ENCODE assay signal across 8 cellular contexts in the genomic region with DNA sequence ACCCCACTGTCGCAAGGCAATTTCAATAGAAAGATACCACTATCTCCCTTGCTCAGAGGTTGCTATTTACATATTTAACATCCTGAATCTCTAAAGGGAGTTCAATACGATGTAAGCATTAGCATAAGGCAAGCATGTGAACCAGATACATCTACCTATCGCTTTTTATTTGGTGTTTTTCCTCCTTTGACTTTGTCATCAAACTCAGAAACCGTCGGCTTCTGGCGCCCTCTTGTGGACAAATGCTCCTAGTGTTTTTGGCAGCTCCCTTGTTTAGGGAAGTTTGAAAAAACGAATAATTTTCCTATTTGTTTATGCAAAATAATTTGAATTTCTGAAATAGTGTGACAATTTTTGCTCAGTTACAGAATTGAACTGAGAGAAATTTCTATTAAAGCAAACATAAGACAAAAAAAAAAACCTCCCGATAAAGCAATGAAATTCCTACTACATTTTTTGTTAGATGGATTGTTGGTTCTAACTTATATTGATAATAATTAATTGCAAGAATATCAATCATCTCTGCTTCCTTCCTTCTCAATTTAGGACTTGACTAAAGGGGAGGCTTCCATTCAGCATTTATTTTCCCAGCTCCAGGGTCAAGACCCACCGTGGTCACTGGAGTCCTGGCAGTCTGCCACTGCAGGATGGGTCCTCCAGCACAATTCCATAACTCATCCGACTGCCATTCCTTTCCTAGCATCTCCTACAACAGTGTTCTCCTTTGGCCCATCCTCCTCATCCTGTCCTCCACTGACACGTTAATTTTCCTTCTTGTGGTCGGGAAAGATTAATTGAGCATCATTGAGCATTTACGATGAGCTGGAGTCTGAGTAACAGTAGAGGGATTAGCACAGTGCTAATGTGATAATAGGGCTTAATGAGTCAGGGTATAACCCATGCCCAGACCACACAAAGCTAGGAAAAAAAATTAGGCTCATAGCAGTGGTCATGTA.
A peak's percentile ranks its signal among the peaks of the same experiment; 100 is the strongest.
DNase-seq lines count a peak whose midpoint lies in the region; ATAC-seq, FAIRE-seq and TF ChIP-seq lines count a peak whose summit lies in the region.

No MANE protein-coding gene starts in this region.

- peaks cover 6% of the 10 kb centered on the region; the same call in 1 of the 2 replicates for H3K9me1 ChIP-seq in IMR-90 (ENCODE audit: insufficient read depth, low read length)

- no peak overlapping the region for H4K91ac ChIP-seq in IMR-90 (ENCODE audit: insufficient read depth, low read depth, low read length)

- no peaks in the 10 kb centered on the region for H3K9me3 ChIP-seq in IMR-90 (ENCODE audit: control insufficient read depth, insufficient read depth, low read length)
- no peaks in the 10 kb centered on the region for H3K9me3 ChIP-seq in neural progenitor cell (ENCODE audit: low read depth)
- no peaks in the 10 kb centered on the region for H3K9me3 ChIP-seq in stomach

- H3K9ac ChIP-seq in IMR-90 (ENCODE audit: low read depth, low read length) (no peak overlapping the region), neural progenitor cell (no peak overlapping the region)

- peak; percentile 73 for TF ChIP-seq RAD21 in IMR-90 (IDR thresholded peaks at IDR 0.05; ENCODE audit: low read length)

- ATAC-seq in GM21360 (IDR thresholded peaks at IDR 0.05; ENCODE audit: unreplicated experiment) (peak; percentile 51), IMR-90 (ENCODE audit: low read depth) (0 out of 2 replicates have a peak, but pooled peaks have one; percentile 30)

- H3K9me3 Mint-ChIP-seq in Calu3 (ENCODE audit: low read depth, unreplicated experiment) (no peaks in the 10 kb centered on the region), neural progenitor cell (no peaks in the 10 kb centered on the region)

- peak overlapping the region; percentile 0 for H2AFZ ChIP-seq in IMR-90 (replicated peaks; ENCODE audit: low read length, poor library complexity)
- no peak overlapping the region for H2AFZ ChIP-seq in neural progenitor cell (replicated peaks)

- BruUV-seq in Calu3 (replicated peaks; lab: Mats Ljungman, UMichigan), result no TSS peak
- no TSS peak for BruUV-seq in IMR-90 (replicated peaks; lab: Mats Ljungman, UMichigan)

- intact Hi-C loops in Calu3 (cut with micrococcal nuclease; ENCODE audit: unreplicated experiment), result loop anchor here (1.0 to 5.0 kb wide), 6 partner anchors 23 to 283 kb away; no protein-coding TSS in a partner anchor
- intact Hi-C loops in IMR-90 (cut with micrococcal nuclease), result loop anchor here (1.0 to 2.0 kb wide), 2 partner anchors 28 to 154 kb away; no protein-coding TSS in a partner anchor
- intact Hi-C loops in stomach (cut with DNase I; ENCODE audit: low total_unique reads), result no loop called here

- no peak overlapping the region for H3K4me3 ChIP-seq in IMR-90 (ENCODE audit: insufficient read depth, low read depth, low read length)
- H3K4me3 ChIP-seq in fibroblast of mammary gland (ENCODE audit: control insufficient read depth, low read depth, low read length), result no peak overlapping the region
- no peak overlapping the region for H3K4me3 ChIP-seq in neural progenitor cell
- no peak overlapping the region for H3K4me3 ChIP-seq in stomach

- H3K27ac ChIP-seq in IMR-90 (ENCODE audit: insufficient read depth, low read length) (no peak overlapping the region), neural progenitor cell (no peak overlapping the region), stomach (no peak overlapping the region)

- H3K4me3 Mint-ChIP-seq in Calu3 (ENCODE audit: low read depth, unreplicated experiment) (no peak overlapping the region), neural progenitor cell (no peak overlapping the region)

- no peaks in the 10 kb centered on the region for H3K36me3 Mint-ChIP-seq in Calu3 (ENCODE audit: insufficient read depth, unreplicated experiment)
- H3K36me3 Mint-ChIP-seq in neural progenitor cell, result no peaks in the 10 kb centered on the region

- no peak overlapping the region for H3K23ac ChIP-seq in IMR-90 (ENCODE audit: low read depth, low read length)

- H4K5ac ChIP-seq in IMR-90 (ENCODE audit: low read depth, low read length), result no peak overlapping the region

- H3K36me3 ChIP-seq in IMR-90 (ENCODE audit: control insufficient read depth, insufficient read depth, low read length), result no peaks in the 10 kb centered on the region
- no peaks in the 10 kb centered on the region for H3K36me3 ChIP-seq in neural progenitor cell
- no peaks in the 10 kb centered on the region for H3K36me3 ChIP-seq in stomach

- in situ Hi-C loops in IMR-90 (cut with MboI; ENCODE audit: low sequenced_read_pairs), result no loop called here

- H3K27me3 ChIP-seq in IMR-90 (ENCODE audit: control insufficient read depth, insufficient read depth, low read length) (no peaks in the 10 kb centered on the region; the same call in 1 of the 2 replicates), neural progenitor cell (no peaks in the 10 kb centered on the region), stomach (no peaks in the 10 kb centered on the region)

- no peak overlapping the region for H3K14ac ChIP-seq in IMR-90 (replicated peaks; ENCODE audit: low read depth, low read length)

- no peaks in the 10 kb centered on the region for H3K27me3 Mint-ChIP-seq in Calu3 (ENCODE audit: unreplicated experiment)
- no peaks in the 10 kb centered on the region for H3K27me3 Mint-ChIP-seq in neural progenitor cell (ENCODE audit: insufficient read depth, low read depth)

- no peak overlapping the region for H2BK5ac ChIP-seq in IMR-90 (ENCODE audit: low read depth, low read length, poor library complexity, severe bottlenecking)

- POLR2A ChIA-PET in IMR-90 (lab: Charles Lee; ENCODE audit: unreplicated experiment), result no interaction called here

- FAIRE-seq in RCC 7860 (lab: Jason Lieb, UNC), result no peak

- H3K4me1 ChIP-seq in IMR-90 (ENCODE audit: control insufficient read depth, insufficient read depth, low read length) (peaks cover 7% of the 10 kb centered on the region), neural progenitor cell (peaks cover under 1% of the 10 kb centered on the region), stomach (peaks cover 0 to 10% (median 5%) of the 10 kb centered on the region in 4 donors)

- H3F3A ChIP-seq in neural progenitor cell (ENCODE audit: low read depth), result no peaks in the 10 kb centered on the region

- H3K79me2 ChIP-seq in neural progenitor cell (ENCODE audit: low read depth), result no peaks in the 10 kb centered on the region

- no peak overlapping the region for H3K56ac ChIP-seq in IMR-90 (ENCODE audit: extremely low read depth, insufficient read depth, low read length)

- H3K4me1 Mint-ChIP-seq in Calu3 (ENCODE audit: low read depth, unreplicated experiment) (peaks cover 18% of the 10 kb centered on the region), neural progenitor cell (peaks cover 3% of the 10 kb centered on the region)

- H2BK15ac ChIP-seq in IMR-90 (ENCODE audit: low read depth, low read length), result no peak overlapping the region

- no peak overlapping the region for H2AK9ac ChIP-seq in IMR-90 (replicated peaks; ENCODE audit: low read depth, low read length, poor library complexity)

- H2AK5ac ChIP-seq in IMR-90 (ENCODE audit: low read depth, low read length), result no peak overlapping the region

- no peak overlapping the region; a peak in 1 of 4 replicates for H4K8ac ChIP-seq in IMR-90 (ENCODE audit: low read depth in 2 of 2, low read length in 2 of 2)

- DNase-seq in Calu3 (peak; percentile 87), IMR-90 (peak; percentile 65), RCC 7860 (ENCODE audit: low spot score) (peak; percentile 16), fibroblast of mammary gland (ENCODE audit: low read depth) (peak; percentile 84), neural progenitor cell (ENCODE audit: low spot score) (peak; percentile 71), stomach (peak; percentile 87)
- peak; percentile 87 to 88 for DNase-seq in activated T-cell treated with anti-CD3 and anti-CD28 coated beads, Interleukin-2, amount 50 U/mL, for 48 hours

- TF ChIP-seq CTCF in Calu3 (IDR thresholded peaks at IDR 0.05; ENCODE audit: unreplicated experiment), result peak; percentile 92
- peak; percentile 85 for TF ChIP-seq CTCF in IMR-90 (conservative IDR thresholded peaks at IDR 0.05; ENCODE audit: low read depth, low read length)
- TF ChIP-seq CTCF in fibroblast of mammary gland (conservative IDR thresholded peaks at IDR 0.05; ENCODE audit: control insufficient read depth, insufficient read depth, low read depth, low read length), result peak; percentile 92
- peak; percentile 99 for TF ChIP-seq CTCF in neural progenitor cell (IDR thresholded peaks at IDR 0.05)
- TF ChIP-seq CTCF in stomach (IDR thresholded peaks at IDR 0.05), result peak in 5 of 7 experiments; percentile 64 to 92 (median 82)

- TF ChIP-seq POLR2A in IMR-90 (IDR thresholded peaks at IDR 0.05; ENCODE audit: low read depth, low read length) (no peak), stomach (IDR thresholded peaks at IDR 0.05) (no peak)

- no CpG with 5 or more reads among the region's 13 CpGs for WGBS in IMR-90 (ENCODE audit: extremely low coverage in 2 of 2, insufficient read length in 1 of 2), 2 experiments
- 22 to 32% (median 28%) methylated on average over 13 of the region's 13 CpGs for WGBS in stomach, 5 donors

- H3K4me2 ChIP-seq in IMR-90 (ENCODE audit: low read depth, low read length), result peak overlapping the region; percentile 74; the same call in 1 of the 2 replicates
- H3K4me2 ChIP-seq in neural progenitor cell, result no peak overlapping the region

- peak overlapping the region; percentile 53; the same call in 1 of the 2 replicates for H3K4ac ChIP-seq in IMR-90 (ENCODE audit: low read depth, low read length)

- no peak for TF ChIP-seq EP300 in stomach (IDR thresholded peaks at IDR 0.05)

- H2BK20ac ChIP-seq in IMR-90 (ENCODE audit: low read depth, low read length), result 0 out of 2 replicates have a peak overlapping the region, but pooled peaks have one; percentile 0

- H2BK120ac ChIP-seq in IMR-90 (ENCODE audit: low read depth, low read length), result 0 out of 2 replicates have a peak overlapping the region, but pooled peaks have one; percentile 21

- H3K18ac ChIP-seq in IMR-90 (ENCODE audit: low read depth, low read length), result no peak overlapping the region

- no peaks in the 10 kb centered on the region for H4K20me1 ChIP-seq in IMR-90 (ENCODE audit: insufficient read depth, low read length)
- H4K20me1 ChIP-seq in neural progenitor cell (ENCODE audit: low read depth), result no peaks in the 10 kb centered on the region

- CTCF ChIA-PET in Calu3 (lab: Charles Lee) (interaction anchor here (0.6 to 1.7 kb wide), 9 partner anchors 26 to 1759 kb away, joined by 3 to 8 read pairs (median 3); no protein-coding TSS in a partner anchor), IMR-90 (lab: Yijun Ruan, JAX) (interaction anchor here (0.9 to 1.8 kb wide), 8 partner anchors 9 to 157 kb away, joined by 3 to 8 read pairs (median 4); no protein-coding TSS in a partner anchor)

- no peak overlapping the region for H3K27ac Mint-ChIP-seq in Calu3 (ENCODE audit: unreplicated experiment)
- H3K27ac Mint-ChIP-seq in neural progenitor cell, result no peak overlapping the region

- dilution Hi-C loops in IMR-90 (cut with HindIII; ENCODE audit: low sequenced_read_pairs, unreplicated experiment), result no loop called here

- H3K79me1 ChIP-seq in IMR-90 (ENCODE audit: low read depth in 1 of 2, low read length in 2 of 2), result no peaks in the 10 kb centered on the region

Comparison
In these comparisons a context has a peak if more than half of its experiments do, and no peak if none do; other contexts are left out.
1. DNase-seq: peak in every context shown above with its lines; median percentile 88 in activated T-cell treated with anti-CD3 and anti-CD28 coated beads, Interleukin-2, amount 50 U/mL, for 48 hours; 87 in Calu3; 87 in stomach; 84 in fibroblast of mammary gland; 71 in neural progenitor cell; 65 in IMR-90; 16 in RCC 7860.